ENCODE assay signal across 23 cellular contexts in genomic region chr4:112916868-112917267, GRCh38.
DNase-seq lines count a peak whose midpoint lies in the region; ATAC-seq, FAIRE-seq and TF ChIP-seq lines count a peak whose summit lies in the region.
"Had no signal": no experiment of that assay in that cellular context is flagged by ENCODE, and none has a peak within 500 bp of the region (broad histone marks: within the 10 kb centered on the region; RNA-seq: fewer than 3 reads in every experiment).

No MANE protein-coding gene starts in this region.

- no peak overlapping the region for H3K4me3 Mint-ChIP-seq in astrocyte (ENCODE audit: unreplicated experiment)
- H3K4me3 Mint-ChIP-seq in activated CD4-positive, alpha-beta memory T cell treated with anti-CD3 and anti-CD28 coated beads, Interleukin-2, amount 10 ng/mL, durations not matched to agents 7 days and 5 days, result no peak overlapping the region
- H3K4me3 Mint-ChIP-seq: activated naive CD8-positive, alpha-beta T cell treated with anti-CD3 and anti-CD28 coated beads, Interleukin-2, amount 10 ng/mL, durations not matched to agents 7 days and 5 days; activated T-helper 17 cell treated with anti-CD3 and anti-CD28 coated beads, Interleukin-2, amount 50 U/mL, for 72 hours had no signal

- H3K36me3 ChIP-seq in SK-N-SH (replicated peaks in 1 of 2; ENCODE audit: control insufficient read depth in 1 of 2, insufficient read depth in 2 of 2, low read length in 1 of 2) (no peaks in the 10 kb centered on the region), astrocyte (ENCODE audit: insufficient read depth, low read length) (no peaks in the 10 kb centered on the region)
- H3K36me3 ChIP-seq: suprapubic skin had no signal

- H3K27ac ChIP-seq in SK-N-SH (ENCODE audit: low read depth in 2 of 2, low read length in 1 of 2) (no peak overlapping the region), astrocyte (ENCODE audit: low read depth, low read length) (no peak overlapping the region)
- H3K27ac ChIP-seq: 22Rv1, C4-2B, suprapubic skin had no signal

- TF ChIP-seq RAD21 in SK-N-SH (IDR thresholded peaks at IDR 0.05; ENCODE audit: low read length), result no peak

- no peaks in the 10 kb centered on the region for H3K9me3 Mint-ChIP-seq in astrocyte (ENCODE audit: unreplicated experiment)
- H3K9me3 Mint-ChIP-seq in activated CD4-positive, alpha-beta memory T cell treated with anti-CD3 and anti-CD28 coated beads, Interleukin-2, amount 10 ng/mL, durations not matched to agents 7 days and 5 days, result no peaks in the 10 kb centered on the region
- H3K9me3 Mint-ChIP-seq: activated naive CD8-positive, alpha-beta T cell treated with anti-CD3 and anti-CD28 coated beads, Interleukin-2, amount 10 ng/mL, durations not matched to agents 7 days and 5 days; activated T-helper 17 cell treated with anti-CD3 and anti-CD28 coated beads, Interleukin-2, amount 50 U/mL, for 72 hours had no signal

- no peaks in the 10 kb centered on the region for H3K36me3 Mint-ChIP-seq in astrocyte (ENCODE audit: low read depth, unreplicated experiment)
- no peaks in the 10 kb centered on the region for H3K36me3 Mint-ChIP-seq in activated CD4-positive, alpha-beta memory T cell treated with anti-CD3 and anti-CD28 coated beads, Interleukin-2, amount 10 ng/mL, durations not matched to agents 7 days and 5 days (ENCODE audit: low read depth)
- H3K36me3 Mint-ChIP-seq: activated naive CD8-positive, alpha-beta T cell treated with anti-CD3 and anti-CD28 coated beads, Interleukin-2, amount 10 ng/mL, durations not matched to agents 7 days and 5 days had no signal

- H4K20me1 ChIP-seq in SK-N-SH (ENCODE audit: insufficient read depth), result no peaks in the 10 kb centered on the region
- H4K20me1 ChIP-seq in astrocyte (ENCODE audit: insufficient read depth, low read length), result no peaks in the 10 kb centered on the region

- ATAC-seq in SK-N-SH treated with all-trans-retinoic acid at 6 μM for 48 hours, result peak; percentile 63; the same call in 2 of the 3 replicates
- ATAC-seq: activated T-helper 17 cell treated with anti-CD3 and anti-CD28 coated beads, Interleukin-2, amount 50 U/mL, for 72 hours; K562 had no signal

- peaks cover 8% of the 10 kb centered on the region for H3K4me1 Mint-ChIP-seq in astrocyte (ENCODE audit: low read depth, unreplicated experiment)
- no peaks in the 10 kb centered on the region for H3K4me1 Mint-ChIP-seq in activated CD4-positive, alpha-beta memory T cell treated with anti-CD3 and anti-CD28 coated beads, Interleukin-2, amount 10 ng/mL, durations not matched to agents 7 days and 5 days
- H3K4me1 Mint-ChIP-seq: activated naive CD8-positive, alpha-beta T cell treated with anti-CD3 and anti-CD28 coated beads, Interleukin-2, amount 10 ng/mL, durations not matched to agents 7 days and 5 days; activated T-helper 17 cell treated with anti-CD3 and anti-CD28 coated beads, Interleukin-2, amount 50 U/mL, for 72 hours had no signal

- H3K4me1 ChIP-seq in SK-N-SH (ENCODE audit: control insufficient read depth in 1 of 2, insufficient read depth in 2 of 2, low read depth in 1 of 2, low read length in 1 of 2), result no peaks in the 10 kb centered on the region
- peaks cover 2% of the 10 kb centered on the region for H3K4me1 ChIP-seq in astrocyte (ENCODE audit: insufficient read depth, low read length)
- H3K4me1 ChIP-seq: suprapubic skin had no signal

- H3K27me3 ChIP-seq in SK-N-SH (ENCODE audit: insufficient read depth), result no peaks in the 10 kb centered on the region
- no peaks in the 10 kb centered on the region for H3K27me3 ChIP-seq in astrocyte (ENCODE audit: insufficient read depth, low read length)
- H3K27me3 ChIP-seq: suprapubic skin had no signal

- H3F3A ChIP-seq in SK-N-SH (replicated peaks; ENCODE audit: insufficient read depth), result no peaks in the 10 kb centered on the region

- no peaks in the 10 kb centered on the region for H3K79me2 ChIP-seq in SK-N-SH (ENCODE audit: insufficient read depth)
- no peaks in the 10 kb centered on the region for H3K79me2 ChIP-seq in astrocyte (ENCODE audit: insufficient read depth, low read length)

- no peak overlapping the region for H3K9ac ChIP-seq in SK-N-SH
- H3K9ac ChIP-seq in astrocyte (ENCODE audit: low read length), result no peak overlapping the region

- no peak overlapping the region for H3K27ac Mint-ChIP-seq in astrocyte (ENCODE audit: unreplicated experiment)
- no peak overlapping the region for H3K27ac Mint-ChIP-seq in activated CD4-positive, alpha-beta memory T cell treated with anti-CD3 and anti-CD28 coated beads, Interleukin-2, amount 10 ng/mL, durations not matched to agents 7 days and 5 days
- H3K27ac Mint-ChIP-seq: activated naive CD8-positive, alpha-beta T cell treated with anti-CD3 and anti-CD28 coated beads, Interleukin-2, amount 10 ng/mL, durations not matched to agents 7 days and 5 days; activated T-helper 17 cell treated with anti-CD3 and anti-CD28 coated beads, Interleukin-2, amount 50 U/mL, for 72 hours had no signal

- H2AFZ ChIP-seq in SK-N-SH (ENCODE audit: low read depth) (no peak overlapping the region), astrocyte (ENCODE audit: low read depth, low read length) (no peak overlapping the region)

- POLR2A ChIA-PET in SK-N-SH (lab: Yijun Ruan, JAX), result no interaction called here
- POLR2A ChIA-PET in activated CD4-positive, alpha-beta memory T cell treated with anti-CD3 and anti-CD28 coated beads, Interleukin-2, amount 10 ng/mL, durations not matched to agents 7 days and 5 days (lab: Charles Lee), result no interaction called here

- DNase-seq in SK-N-SH (no peak), astrocyte (ENCODE audit: low read depth) (peak; percentile 76), glomerular visceral epithelial cell (ENCODE audit: extremely low spot score) (peak; percentile 31), SKM-1 (lab: John Stamatoyannopoulos, UW; ENCODE audit: unreplicated experiment) (no peak), NCI-H1694 treated with DMSO at 0.1 percent for 48 hours (lab: John Stamatoyannopoulos, UW) (no peak)
- no peak for DNase-seq in activated CD4-positive, alpha-beta memory T cell treated with anti-CD3 and anti-CD28 coated beads, Interleukin-2, amount 10 ng/mL, durations not matched to agents 7 days and 5 days
- no peak for DNase-seq in activated T-cell treated with anti-CD3 and anti-CD28 coated beads, Interleukin-2, amount 50 U/mL, for 1 hour
- DNase-seq: activated CD4-positive, alpha-beta T cell treated with anti-CD3 and anti-CD28 coated beads for 1 hour; activated naive CD8-positive, alpha-beta T cell treated with anti-CD3 and anti-CD28 coated beads, Interleukin-2, amount 10 ng/mL, durations not matched to agents 7 days and 5 days; central memory CD4-positive, alpha-beta T cell; DMS 273 treated with DMSO at 0.1 percent for 48 hours; effector CD4-positive, alpha-beta T cell; hypothalamus; kidney glomerular epithelial cell; NCI-H1048; NCI-H2107; OCI-M1 had no signal

- no peak for TF ChIP-seq CTCF in SK-N-SH (IDR thresholded peaks at IDR 0.05)
- TF ChIP-seq CTCF in astrocyte (IDR thresholded peaks at IDR 0.05; ENCODE audit: insufficient read depth, low read depth, low read length), result no peak

- CTCF ChIA-PET in SK-N-SH (lab: Yijun Ruan, JAX), result no interaction called here
- CTCF ChIA-PET in activated CD4-positive, alpha-beta memory T cell treated with anti-CD3 and anti-CD28 coated beads, Interleukin-2, amount 10 ng/mL, durations not matched to agents 7 days and 5 days (lab: Charles Lee), result no interaction called here

- H3K4me2 ChIP-seq in SK-N-SH (no peak overlapping the region), astrocyte (ENCODE audit: low read length) (no peak overlapping the region)

- no peaks in the 10 kb centered on the region for H3K27me3 Mint-ChIP-seq in astrocyte (ENCODE audit: low read depth, unreplicated experiment)
- H3K27me3 Mint-ChIP-seq in activated CD4-positive, alpha-beta memory T cell treated with anti-CD3 and anti-CD28 coated beads, Interleukin-2, amount 10 ng/mL, durations not matched to agents 7 days and 5 days, result no peaks in the 10 kb centered on the region
- H3K27me3 Mint-ChIP-seq: activated T-helper 17 cell treated with anti-CD3 and anti-CD28 coated beads, Interleukin-2, amount 50 U/mL, for 72 hours had no signal

- H3K4me3 ChIP-seq in SK-N-SH (ENCODE audit: low read depth in 2 of 2, low read length in 1 of 2) (no peak overlapping the region), astrocyte (ENCODE audit: insufficient read depth, low read depth, low read length) (no peak overlapping the region)
- H3K4me3 ChIP-seq: K562, suprapubic skin had no signal

- TF ChIP-seq EP300 in SK-N-SH (IDR thresholded peaks at IDR 0.05; ENCODE audit: borderline replicate concordance in 1 of 2, low read depth in 1 of 2, low read length in 1 of 2), result no peak

- H3K9me2 ChIP-seq in SK-N-SH, result no peaks in the 10 kb centered on the region

- 62% methylated on average over 3 of the region's 3 CpGs for WGBS in SK-N-SH (ENCODE audit: low lambda C conversion rate)

- H3K9me3 ChIP-seq in SK-N-SH, result no peaks in the 10 kb centered on the region
- H3K9me3 ChIP-seq in astrocyte (ENCODE audit: insufficient read depth, low read depth, low read length), result no peaks in the 10 kb centered on the region
- H3K9me3 ChIP-seq: suprapubic skin had no signal

- peak; percentile 52 for FAIRE-seq in astrocyte (lab: Jason Lieb, UNC)
- FAIRE-seq: K562 had no signal

TF ChIP-seq in SK-N-SH treated with all-trans-retinoic acid at 6 μM for 48 hours, 23 proteins besides CTCF, POLR2A, EP300 and RAD21 (continues in another document):
- TF ChIP-seq BACH2 (CRISPR knock-in tag; IDR thresholded peaks at IDR 0.05; ENCODE audit: borderline replicate concordance) (no peak), TCF4 (CRISPR knock-in tag; IDR thresholded peaks at IDR 0.05; ENCODE audit: borderline replicate concordance) (no peak)

TF ChIP-seq in SK-N-SH, 30 proteins besides CTCF, POLR2A, EP300 and RAD21 (continues in another document):
- no peak for TF ChIP-seq TCF12 (IDR thresholded peaks at IDR 0.05)
- TF ChIP-seq NFIC (IDR thresholded peaks at IDR 0.05; ENCODE audit: borderline replicate concordance), result no peak
- no peak for TF ChIP-seq TEAD4 (IDR thresholded peaks at IDR 0.05; ENCODE audit: borderline replicate concordance, insufficient read depth)
- no peak for TF ChIP-seq EZH2phosphoT487 (IDR thresholded peaks at IDR 0.05; ENCODE audit: borderline replicate concordance, low read depth)
- TF ChIP-seq MXI1 (IDR thresholded peaks at IDR 0.05; ENCODE audit: low read depth, low read length), result no peak
- TF ChIP-seq YY1 (IDR thresholded peaks at IDR 0.05; ENCODE audit: low read depth), result no peak
- no peak for TF ChIP-seq MEF2A (IDR thresholded peaks at IDR 0.05; ENCODE audit: borderline replicate concordance, low read depth)
- TF ChIP-seq RXRA (IDR thresholded peaks at IDR 0.05; ENCODE audit: borderline replicate concordance, low read depth), result no peak
- TF ChIP-seq USF2 (IDR thresholded peaks at IDR 0.05; ENCODE audit: borderline replicate concordance, low read depth, low read length), result no peak
- TF ChIP-seq SMC3 (IDR thresholded peaks at IDR 0.05; ENCODE audit: low read depth, low read length), result no peak

Comparison
In these comparisons a context has a peak if more than half of its experiments do, and no peak if none do; other contexts are left out.
1. DNase-seq: peak in astrocyte (single experiment) and glomerular visceral epithelial cell (single experiment); none in SK-N-SH (single experiment), SKM-1 (single experiment), NCI-H1694 treated with DMSO at 0.1 percent for 48 hours (single experiment), activated CD4-positive, alpha-beta memory T cell treated with anti-CD3 and anti-CD28 coated beads, Interleukin-2, amount 10 ng/mL, durations not matched to agents 7 days and 5 days (single experiment) and activated T-cell treated with anti-CD3 and anti-CD28 coated beads, Interleukin-2, amount 50 U/mL, for 1 hour (single experiment).